ENCODE assay signal across 8 cellular contexts in the genomic region with DNA sequence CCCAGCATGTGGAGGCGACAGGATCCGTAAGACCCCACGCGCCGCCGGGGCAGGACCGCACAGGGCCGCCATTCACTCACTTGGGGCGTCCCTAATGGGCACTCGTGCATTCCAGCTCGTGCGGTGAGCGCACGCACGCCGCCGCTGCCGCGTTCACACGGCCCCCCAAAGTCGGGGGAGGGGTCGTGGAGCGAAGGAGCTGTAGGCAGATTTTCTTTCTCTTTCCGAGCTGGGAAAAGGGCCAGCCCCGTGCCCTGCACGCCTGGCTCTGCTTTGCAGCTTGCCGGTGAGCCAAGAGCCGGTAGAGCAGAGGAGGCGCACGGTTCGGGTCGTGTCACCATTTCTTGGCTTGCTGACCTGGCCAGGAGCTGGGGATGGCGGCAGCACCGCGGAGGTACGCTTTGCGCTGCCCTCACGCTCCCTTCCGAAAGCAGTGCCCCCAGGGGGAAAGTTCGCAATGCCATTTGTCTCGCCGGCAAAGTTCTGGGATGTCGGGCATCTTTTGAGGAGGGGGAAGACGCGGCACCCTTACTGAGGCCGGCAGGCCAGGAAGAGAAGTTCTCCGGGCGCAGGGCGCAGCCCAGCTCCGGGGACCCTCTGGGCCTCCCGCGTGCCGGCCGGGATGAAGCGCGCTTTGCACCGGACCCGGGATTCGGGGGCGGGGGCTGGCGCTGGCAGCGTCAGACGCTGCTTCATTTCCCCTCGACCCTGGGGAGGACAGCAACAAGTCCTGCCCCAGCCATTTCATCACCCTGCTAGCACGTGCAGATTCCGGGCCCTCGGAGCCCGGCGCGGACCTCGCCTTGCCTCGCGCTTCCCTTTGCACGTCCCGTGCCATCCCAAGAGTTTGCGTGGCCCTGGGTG. TPM values are rescaled to one million over a fixed set of nuclear protein-coding genes. Genes with fewer than 3 reads are reported as not detected.
A peak's percentile ranks its signal among the peaks of the same experiment; 100 is the strongest.
DNase-seq lines count a peak whose midpoint lies in the region; ATAC-seq and TF ChIP-seq lines count a peak whose summit lies in the region.

No MANE protein-coding gene starts in this region.

- in situ Hi-C loops in brain microvascular endothelial cell (cut with HindIII; ENCODE audit: low pct_ligation_motif_present, low sequenced_read_pairs) = no loop called here

- H3K23ac ChIP-seq in mesenchymal stem cell (ENCODE audit: low read length in 2 of 2) = peak overlapping the region in 1 of 2 experiments; percentile 94

- H3K79me1 ChIP-seq in mesenchymal stem cell (replicated peaks; ENCODE audit: low read length, poor library complexity, severe bottlenecking) = peaks cover 3% of the 10 kb centered on the region

- TF ChIP-seq CTCF in C4-2B (conservative IDR thresholded peaks at IDR 0.05) = no peak
- no peak for TF ChIP-seq CTCF in brain microvascular endothelial cell (IDR thresholded peaks at IDR 0.05; ENCODE audit: low read depth, low read length, missing control alignments)

- no peak overlapping the region for H2AFZ ChIP-seq in mesenchymal stem cell (ENCODE audit: low read depth, low read length)

- H2BK5ac ChIP-seq in mesenchymal stem cell (ENCODE audit: low read depth, low read length, poor library complexity, severe bottlenecking) = no peak overlapping the region

- ATAC-seq in GM21360 (IDR thresholded peaks at IDR 0.05; ENCODE audit: unreplicated experiment) = no peak
- no peak for ATAC-seq in GM21576 (IDR thresholded peaks at IDR 0.05; ENCODE audit: unreplicated experiment)
- ATAC-seq in HG03439 (IDR thresholded peaks at IDR 0.05; ENCODE audit: unreplicated experiment) = no peak

- peak overlapping the region in 1 of 2 experiments; percentile 92 for H3K14ac ChIP-seq in mesenchymal stem cell (ENCODE audit: low read length in 2 of 2)

- peak overlapping the region; percentile 89 for H4K91ac ChIP-seq in mesenchymal stem cell (ENCODE audit: low read length)

- peak overlapping the region; percentile 97 for H3K4me2 ChIP-seq in mesenchymal stem cell (ENCODE audit: low read length, poor library complexity, severe bottlenecking)

- under 1% methylated on average over 74 of the region's 76 CpGs for WGBS in mesenchymal stem cell

- peak overlapping the region; percentile 3 to 85 for H2BK12ac ChIP-seq in mesenchymal stem cell (ENCODE audit: low read length in 2 of 2)

- H3K9me3 ChIP-seq in mesenchymal stem cell (ENCODE audit: control insufficient read depth, low read length) = no peaks in the 10 kb centered on the region

- H3K27ac ChIP-seq in C4-2B = peak overlapping the region; percentile 97
- peak overlapping the region; percentile 89 for H3K27ac ChIP-seq in brain microvascular endothelial cell
- peak overlapping the region; percentile 22 for H3K27ac ChIP-seq in mesenchymal stem cell (ENCODE audit: low read length, poor library complexity, severe bottlenecking)

- peak overlapping the region; percentile 68 for H3K9ac ChIP-seq in mesenchymal stem cell (ENCODE audit: low read length)

- peak overlapping the region; percentile 96 for H2BK15ac ChIP-seq in mesenchymal stem cell (ENCODE audit: low read depth, poor library complexity, severe bottlenecking)

- H3K18ac ChIP-seq in mesenchymal stem cell (ENCODE audit: low read depth in 1 of 2, low read length in 2 of 2) = peak overlapping the region; percentile 40 to 95

- peak overlapping the region; percentile 74 for H4K8ac ChIP-seq in mesenchymal stem cell (ENCODE audit: low read length)

- peak overlapping the region; percentile 88 for H2BK120ac ChIP-seq in mesenchymal stem cell (ENCODE audit: low read depth, low read length)

- peak overlapping the region; percentile 83 for H3K4me3 ChIP-seq in brain microvascular endothelial cell (ENCODE audit: low read depth, low read length)
- peak overlapping the region; percentile 57 to 77 for H3K4me3 ChIP-seq in mesenchymal stem cell (ENCODE audit: insufficient read depth in 1 of 2, low read depth in 1 of 2, low read length in 2 of 2)

- peaks cover 38% of the 10 kb centered on the region for H3K4me1 ChIP-seq in mesenchymal stem cell (ENCODE audit: control insufficient read depth, insufficient read depth, low read depth, low read length)

- H3K4ac ChIP-seq in mesenchymal stem cell (ENCODE audit: low read depth in 1 of 2, low read length in 2 of 2) = peak overlapping the region; percentile 5 to 92

- DNase-seq in HuH-7.5 (ENCODE audit: low spot score) = peak; percentile 49
- peak; percentile 54 for DNase-seq in brain microvascular endothelial cell
- DNase-seq in mesenchymal stem cell = peak; percentile 77
- no peak for DNase-seq in NCI-H1694 (lab: John Stamatoyannopoulos, UW)

- H3K36me3 ChIP-seq in brain microvascular endothelial cell (replicated peaks) = peaks cover 36% of the 10 kb centered on the region
- H3K36me3 ChIP-seq in mesenchymal stem cell (ENCODE audit: control insufficient read depth in 1 of 2, insufficient read depth in 2 of 2, low read depth in 1 of 2, low read length in 2 of 2) = peaks cover 0 to 6% of the 10 kb centered on the region in 2 experiments

- H3K27me3 ChIP-seq in brain microvascular endothelial cell (replicated peaks) = no peaks in the 10 kb centered on the region
- peaks cover 0 to 18% of the 10 kb centered on the region in 2 experiments for H3K27me3 ChIP-seq in mesenchymal stem cell (ENCODE audit: control insufficient read depth in 1 of 2, insufficient read depth in 1 of 2, low read length in 2 of 2)

- no peak overlapping the region for H2AK5ac ChIP-seq in mesenchymal stem cell (ENCODE audit: low read length, severe bottlenecking)

RNA-seq across cellular contexts. Expression of a gene that starts 0.9 kb away (rescaled TPM):
- polyA plus RNA-seq in mesenchymal stem cell (2013, experiment 1 of 2) = 89.5 TPM
- 87.1 TPM for polyA plus RNA-seq in mesenchymal stem cell (2013, experiment 2 of 2)

Comparison
In these comparisons a context has a peak if more than half of its experiments do, and no peak if none do; other contexts are left out.
1. H3K27ac ChIP-seq: peak in every context shown above with its lines; median percentile 97 in C4-2B; 89 in brain microvascular endothelial cell; 22 in mesenchymal stem cell.